Comparison of ENCODE assay signal across 8 cellular contexts in genomic region chr1:248807067-248807737, GRCh38. TPM values are rescaled to one million over a fixed set of nuclear protein-coding genes. Genes with fewer than 3 reads are reported as not detected.
DNase-seq lines count a peak whose midpoint lies in the region; ATAC-seq and TF ChIP-seq lines count a peak whose summit lies in the region.
"Had no signal": no experiment of that assay in that cellular context is flagged by ENCODE, and none has a peak within 500 bp of the region (broad histone marks: within the 10 kb centered on the region; RNA-seq: fewer than 3 reads in every experiment).

No MANE protein-coding gene starts in this region.

- H3K27me3 ChIP-seq in WERI-Rb-1 (ENCODE audit: insufficient read depth, low read depth, severe bottlenecking) (peaks cover 34% of the 10 kb centered on the region), right lobe of liver (no peaks in the 10 kb centered on the region)

- H3K9me3 ChIP-seq in WERI-Rb-1 (ENCODE audit: severe bottlenecking) (peaks cover 4% of the 10 kb centered on the region), right lobe of liver (no peaks in the 10 kb centered on the region)

- TF ChIP-seq POLR2A in right lobe of liver (IDR thresholded peaks at IDR 0.05): no peak

- H3K36me3 ChIP-seq in WERI-Rb-1 (peaks cover 14% of the 10 kb centered on the region), right lobe of liver (no peaks in the 10 kb centered on the region)

- peak; percentile 96 for TF ChIP-seq CTCF in GM12872 (IDR thresholded peaks at IDR 0.05; ENCODE audit: insufficient read depth, low read depth, low read length)
- peak; percentile 99 for TF ChIP-seq CTCF in WERI-Rb-1 (IDR thresholded peaks at IDR 0.05; ENCODE audit: low read depth, low read length)
- peak; percentile 87 to 93 (median 90) for TF ChIP-seq CTCF in right lobe of liver (IDR thresholded peaks at IDR 0.05)

- H3K4me1 ChIP-seq in right lobe of liver: peaks cover 0 to 25% (median 0%) of the 10 kb centered on the region in 4 donors

- H3K4me3 ChIP-seq in WERI-Rb-1 (ENCODE audit: low read depth, low read length) (no peak overlapping the region), right lobe of liver (no peak overlapping the region)

- intact Hi-C loops in right lobe of liver (cut with DNase I): loop anchor here (5.0 kb wide), 3 partner anchors 105 to 180 kb away; partner anchors contain the start of gene OR14I1 (in 1 of the 2)

- 19% methylated on average over 6 of the region's 15 CpGs for WGBS in right lobe of liver (ENCODE audit: insufficient coverage, low coverage, low lambda C conversion rate, missing lambda C conversion rate)

- ATAC-seq in GM21737 (IDR thresholded peaks at IDR 0.05; ENCODE audit: unreplicated experiment): peak; percentile 52
- peak; percentile 81 to 88 (median 84) for ATAC-seq in right lobe of liver

- no peak overlapping the region for H3K27ac ChIP-seq in WERI-Rb-1
- no peak overlapping the region for H3K27ac ChIP-seq in right lobe of liver

- DNase-seq in LHCN-M2 (ENCODE audit: low read depth): peak; percentile 30
- peak; percentile 70 for DNase-seq in WERI-Rb-1
- peak; percentile 41 for DNase-seq in cerebellum (ENCODE audit: low spot score)
- DNase-seq in right lobe of liver: peak; percentile 69 to 75 (median 73)
- DNase-seq in stimulated activated CD8-positive, alpha-beta memory T cell treated with anti-CD3 and anti-CD28 coated beads, Interleukin-4, amount 100 ng/mL, for 24 hours (ENCODE audit: low read depth): peak; percentile 28

RNA-seq across cellular contexts. Expression of gene SH3BP5L, which starts 18.5 kb away (rescaled TPM):
- 18.0 and 24.3 TPM in 2 replicates for total RNA-seq in LHCN-M2 (2014; rRNA removed)
- polyA plus RNA-seq in LHCN-M2 (2012): 20.8 TPM
- 20.9 TPM for total RNA-seq in cerebellum
- 10 to 100 TPM in 5 of 6 experiments, 1 to 10 TPM in 1; 9.8 to 13.1 (median 12.4) TPM for total RNA-seq in right lobe of liver

RNA-seq across cellular contexts. Expression of gene ZNF672, which starts 30.8 kb away (rescaled TPM):
- total RNA-seq in LHCN-M2 (2014; rRNA removed) (24.6 and 28.4 TPM in 2 replicates), cerebellum (16.1 TPM), right lobe of liver (10 to 100 TPM; 16.9 to 24.3 (median 19.4) TPM)
- polyA plus RNA-seq in LHCN-M2 (2012): 12.4 TPM

RNA-seq across cellular contexts. Expression of gene LYPD8, which starts 51.6 kb away (rescaled TPM):
- total RNA-seq in LHCN-M2 (2014; rRNA removed): not detected in 2 replicates
- not detected for polyA plus RNA-seq in LHCN-M2 (2012)
- total RNA-seq in cerebellum: not detected
- not detected for total RNA-seq in right lobe of liver
- polyA plus RNA-seq: esophagus had no signal

RNA-seq across cellular contexts. Expression of gene ZNF692, which starts 51.7 kb away (rescaled TPM):
- total RNA-seq in LHCN-M2 (2014; rRNA removed) (44.6 and 44.8 TPM in 2 replicates), cerebellum (30.9 TPM), right lobe of liver (10 to 100 TPM; 12.2 to 18.3 (median 16.7) TPM)
- polyA plus RNA-seq in LHCN-M2 (2012): 8.2 TPM
